ENCODE assay signal across 34 cellular contexts in genomic region chr9:129655142-129655541, GRCh38. TPM values are rescaled to one million over a fixed set of nuclear protein-coding genes. Genes with fewer than 3 reads are reported as not detected.
"Had no signal": no experiment of that assay in that cellular context is flagged by ENCODE, and none has a peak within 500 bp of the region (broad histone marks: within the 10 kb centered on the region; RNA-seq: fewer than 3 reads in every experiment).

No MANE protein-coding gene starts in this region.

- ATAC-seq: foreskin keratinocyte; left colon; mucosa of descending colon; natural killer cell treated with Interleukin-12 subunit alpha and Interleukin-12 subunit beta and Interleukin-15 and Interleukin-18, amount 100 ng/mL, for 72 hours; psoas muscle; stimulated activated memory B cell treated with anti-CD40 and anti-IgM and Interleukin-4, amounts not matched to agents 10 μg/mL and 1 μg/mL and 100 μg/mL, for 72 hours had no signal

- H3K36me3 Mint-ChIP-seq: memory B cell; naive B cell; natural killer cell treated with Interleukin-12 subunit alpha and Interleukin-12 subunit beta and Interleukin-15 and Interleukin-18, amount 100 ng/mL, for 72 hours; stimulated activated memory B cell treated with anti-CD40 and anti-IgM and Interleukin-4, amounts not matched to agents 10 μg/mL and 1 μg/mL and 100 μg/mL, for 72 hours had no signal

- FAIRE-seq: colon, islet of Langerhans, urothelium cell line had no signal

- DNase-seq: dorsolateral prefrontal cortex; effector CD8-positive, alpha-beta T cell; endodermal cell; foreskin keratinocyte; glutamatergic neuron; heart right ventricle; hippocampal formation; left colon; mucosa of descending colon; naive B cell; occipital lobe; posterior cingulate gyrus; psoas muscle; retina; spleen; stimulated activated CD4-positive, alpha-beta T cell treated with anti-CD3 and anti-CD28 coated beads, Interleukin-4, amount 100 ng/mL, for 4 hours had no signal

- H3K4me1 Mint-ChIP-seq: memory B cell; stimulated activated memory B cell treated with anti-CD40 and anti-IgM and Interleukin-4, amounts not matched to agents 10 μg/mL and 1 μg/mL and 100 μg/mL, for 72 hours had no signal

- H3K36me3 ChIP-seq: esophagus muscularis mucosa, heart right ventricle, ovary, spleen, thoracic aorta, tibial nerve, upper lobe of left lung had no signal

- H3K27me3 ChIP-seq: dorsolateral prefrontal cortex, esophagus muscularis mucosa, ovary, tibial nerve, upper lobe of left lung had no signal

- H3K9me3 ChIP-seq: esophagus muscularis mucosa, heart right ventricle, mucosa of descending colon, ovary, psoas muscle, spleen, thoracic aorta, tibial nerve, upper lobe of left lung had no signal

- H3K27ac Mint-ChIP-seq: endodermal cell; memory B cell; naive B cell; stimulated activated memory B cell treated with anti-CD40 and anti-IgM and Interleukin-4, amounts not matched to agents 10 μg/mL and 1 μg/mL and 100 μg/mL, for 72 hours; stimulated activated naive CD8-positive, alpha-beta T cell treated with anti-CD3 and anti-CD28 coated beads, Interleukin-15, Interleukin-2, amounts not matched to agents 100 ng/mL and 50 ng/mL, for 24 hours had no signal

- H3K4me3 ChIP-seq: dorsolateral prefrontal cortex, esophagus muscularis mucosa, heart right ventricle, lung, mucosa of descending colon, ovary, psoas muscle, skin epidermis, spleen, thoracic aorta, tibial nerve, upper lobe of left lung had no signal

- H3K9me3 Mint-ChIP-seq: endodermal cell; memory B cell; naive B cell; natural killer cell treated with Interleukin-12 subunit alpha and Interleukin-12 subunit beta and Interleukin-15 and Interleukin-18, amount 100 ng/mL, for 72 hours; stimulated activated memory B cell treated with anti-CD40 and anti-IgM and Interleukin-4, amounts not matched to agents 10 μg/mL and 1 μg/mL and 100 μg/mL, for 72 hours; stimulated activated naive CD8-positive, alpha-beta T cell treated with anti-CD3 and anti-CD28 coated beads, Interleukin-15, Interleukin-2, amounts not matched to agents 100 ng/mL and 50 ng/mL, for 24 hours had no signal

- H3K4me1 ChIP-seq: psoas muscle had no signal

- H3K4me3 Mint-ChIP-seq: endodermal cell; memory B cell; naive B cell; natural killer cell treated with Interleukin-12 subunit alpha and Interleukin-12 subunit beta and Interleukin-15 and Interleukin-18, amount 100 ng/mL, for 72 hours; stimulated activated memory B cell treated with anti-CD40 and anti-IgM and Interleukin-4, amounts not matched to agents 10 μg/mL and 1 μg/mL and 100 μg/mL, for 72 hours; stimulated activated naive CD8-positive, alpha-beta T cell treated with anti-CD3 and anti-CD28 coated beads, Interleukin-15, Interleukin-2, amounts not matched to agents 100 ng/mL and 50 ng/mL, for 24 hours had no signal

- H3K27ac ChIP-seq: dorsolateral prefrontal cortex, epithelial cell of prostate, esophagus muscularis mucosa, foreskin keratinocyte, heart right ventricle, psoas muscle, spleen, thoracic aorta, upper lobe of left lung had no signal

RNA-seq across cellular contexts. Expression of gene PRRX2, which starts 10.3 kb away (rescaled TPM):
- total RNA-seq: cerebellum; foreskin keratinocyte; kidney epithelial cell; natural killer cell treated with Interleukin-12 subunit alpha and Interleukin-12 subunit beta and Interleukin-15 and Interleukin-18, amount 100 ng/mL, for 72 hours had no signal

RNA-seq across cellular contexts. Expression of gene C9orf50, which starts 34.2 kb away (rescaled TPM):
- total RNA-seq: cerebellum; endodermal cell; foreskin keratinocyte; heart right ventricle; kidney epithelial cell; mucosa of descending colon; natural killer cell treated with Interleukin-12 subunit alpha and Interleukin-12 subunit beta and Interleukin-15 and Interleukin-18, amount 100 ng/mL, for 72 hours; occipital lobe; psoas muscle; thoracic aorta; upper lobe of left lung had no signal
- polyA plus RNA-seq: foreskin keratinocyte, heart right ventricle, liver, lung, psoas muscle had no signal
